Comparison of ENCODE assay signal across 8 cellular contexts in the genomic region with DNA sequence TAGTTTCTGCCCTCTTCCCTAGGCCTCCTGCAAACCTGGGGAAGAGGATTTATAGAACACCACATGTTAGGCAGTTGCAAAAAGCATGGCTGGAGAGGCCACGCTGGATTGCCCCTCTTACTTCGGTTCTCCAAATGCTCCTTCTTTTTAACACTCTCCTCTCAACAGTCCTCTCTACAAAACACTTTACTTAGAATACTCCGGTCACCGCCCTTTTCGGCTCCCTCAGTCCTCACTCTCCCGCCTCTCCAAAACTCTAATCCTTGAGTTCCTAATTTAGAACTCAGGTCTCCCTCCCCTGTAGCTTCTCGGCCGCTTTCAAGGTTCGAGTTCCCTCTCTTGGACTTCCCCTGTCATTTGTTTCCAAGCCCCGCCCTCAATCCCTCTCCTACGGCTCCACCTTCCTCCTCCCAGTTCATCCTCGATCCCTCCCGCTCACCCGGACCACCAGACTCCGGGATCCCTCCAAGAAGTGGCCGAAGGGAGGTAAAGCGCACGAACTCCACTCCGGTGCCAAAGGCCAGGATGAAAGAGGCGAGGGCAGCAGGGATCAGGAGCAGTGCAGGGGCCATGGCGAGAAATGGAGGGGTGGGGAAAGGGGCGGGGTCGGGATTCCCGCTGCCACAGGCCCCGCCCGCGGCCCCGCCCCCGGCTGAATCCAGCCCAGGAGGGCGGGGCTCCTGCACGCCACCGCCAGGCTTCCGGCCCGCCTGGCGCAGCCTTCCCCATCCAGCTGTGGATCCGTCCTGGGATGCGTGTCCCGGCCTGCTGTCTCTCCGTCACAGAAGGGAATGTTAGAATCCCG. TPM values are rescaled to one million over a fixed set of nuclear protein-coding genes. Genes with fewer than 3 reads are reported as not detected.
DNase-seq lines count a peak whose midpoint lies in the region; ATAC-seq and TF ChIP-seq lines count a peak whose summit lies in the region.

A gene with protein sequence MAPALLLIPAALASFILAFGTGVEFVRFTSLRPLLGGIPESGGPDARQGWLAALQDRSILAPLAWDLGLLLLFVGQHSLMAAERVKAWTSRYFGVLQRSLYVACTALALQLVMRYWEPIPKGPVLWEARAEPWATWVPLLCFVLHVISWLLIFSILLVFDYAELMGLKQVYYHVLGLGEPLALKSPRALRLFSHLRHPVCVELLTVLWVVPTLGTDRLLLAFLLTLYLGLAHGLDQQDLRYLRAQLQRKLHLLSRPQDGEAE (minus strand): TSS at position 582 of the 805 bp plus-strand sequence. CDS start 10 bp downstream, at position 572.

- no peak for TF ChIP-seq CTCF in 22Rv1 (IDR thresholded peaks at IDR 0.05)

- peak within 1 kb of the TSS; percentile 90 for H3K27ac ChIP-seq in 22Rv1

- peak within 1 kb of the TSS; percentile 89 for H3K4me3 ChIP-seq in Jurkat, Clone E6-1 (ENCODE audit: low read length)

- no peak for DNase-seq in Jurkat, Clone E6-1 (ENCODE audit: low read depth, low spot score)
- DNase-seq in OCI-M1 (lab: John Stamatoyannopoulos, UW) (peak; percentile 96), activated T-cell treated with anti-CD3 and anti-CD28 coated beads for 4 hours (peak; percentile 60), epidermal melanocyte (ENCODE audit: insufficient read length, low spot score) (peak; percentile 72), midbrain (lab: John Stamatoyannopoulos, UW) (peak; percentile 83)
- peak; percentile 44 to 53 for DNase-seq in stimulated activated CD8-positive, alpha-beta memory T cell treated with anti-CD3 and anti-CD28 coated beads, Interleukin-2, amount 100 ng/mL, for 1 hour (ENCODE audit: low read depth in 2 of 2)

- peak; percentile 43 for ATAC-seq in GM18867 (IDR thresholded peaks at IDR 0.05; ENCODE audit: unreplicated experiment)

RNA-seq across cellular contexts. Expression of the gene that starts here (rescaled TPM):
- 75.0 TPM for polyA plus RNA-seq in Jurkat, Clone E6-1 (2012; ENCODE audit: insufficient read depth, insufficient read length)
